ENCODE assay signal across 1 cellular context in genomic region chr20:3318226-3318884, GRCh38.
TF ChIP-seq lines count a peak whose summit lies in the region.

No MANE protein-coding gene starts in this region.

TF ChIP-seq in K562, 482 proteins besides CTCF, POLR2A, EP300 and RAD21 (continued from another document):
- TF ChIP-seq RERE (CRISPR knock-in tag; IDR thresholded peaks at IDR 0.05; ENCODE audit: borderline replicate concordance) (no peak), MCM7 (IDR thresholded peaks at IDR 0.05) (no peak), THRB (CRISPR knock-in tag; conservative IDR thresholded peaks at IDR 0.05) (no peak), ZNF740 (CRISPR knock-in tag; IDR thresholded peaks at IDR 0.05) (no peak), ZNF740 (tag; IDR thresholded peaks at IDR 0.05) (no peak), MECOM (CRISPR knock-in tag; IDR thresholded peaks at IDR 0.05) (no peak)
TF ChIP-seq in K562: peak in this region for 3.
